8 cellular contexts compared by ENCODE assay signal in the genomic region with DNA sequence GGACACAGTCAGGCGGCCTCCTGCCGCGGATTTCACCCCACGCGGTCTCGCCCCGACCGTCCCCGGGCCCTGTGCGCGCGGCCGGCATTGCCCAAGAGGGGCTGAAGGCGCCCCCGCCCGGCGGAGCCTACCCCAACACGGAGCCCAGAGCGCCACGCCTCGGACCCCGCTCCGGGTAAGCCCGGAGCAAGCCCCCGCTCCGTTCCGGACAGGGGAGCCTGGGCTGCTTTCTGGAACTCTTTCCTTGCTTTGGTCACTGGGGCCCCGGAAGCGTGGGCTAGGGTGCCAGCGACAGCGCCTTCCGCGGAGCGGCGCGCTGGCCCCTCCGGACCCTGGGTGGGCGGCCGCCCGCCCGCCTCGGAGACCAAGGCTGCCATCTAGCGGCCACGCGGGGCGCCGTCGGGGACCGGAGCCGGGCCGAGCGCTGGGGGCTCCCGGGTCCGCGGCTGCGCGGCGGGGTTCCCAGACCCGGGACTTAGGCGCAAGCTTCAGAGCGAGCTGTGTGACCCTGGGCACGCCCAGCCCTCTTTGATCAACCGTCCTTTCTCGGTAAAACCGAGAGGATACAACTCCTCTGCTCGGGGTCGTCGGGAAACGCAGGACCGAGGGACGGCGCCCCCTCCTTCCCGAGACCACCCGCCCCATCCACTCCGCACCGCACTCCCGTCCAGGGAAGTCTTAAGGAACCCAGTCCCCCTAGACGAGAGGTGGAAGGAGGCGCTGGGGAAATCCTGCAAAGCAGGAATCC. TPM values are rescaled to one million over a fixed set of nuclear protein-coding genes. Genes with fewer than 3 reads are reported as not detected.
DNase-seq lines count a peak whose midpoint lies in the region; ATAC-seq, FAIRE-seq and TF ChIP-seq lines count a peak whose summit lies in the region.

No MANE protein-coding gene starts in this region.

- FAIRE-seq in HTR-8/SVneo (lab: Jason Lieb, UNC): no peak

- H3K27me3 Mint-ChIP-seq in activated CD8-positive, alpha-beta T cell treated with anti-CD3 and anti-CD28 coated beads for 36 hours: peaks cover 72% of the 10 kb centered on the region
- H3K27me3 Mint-ChIP-seq in neural progenitor cell (ENCODE audit: insufficient read depth, low read depth): peaks cover 14% of the 10 kb centered on the region
- H3K27me3 Mint-ChIP-seq in type B pancreatic cell: peaks cover 83% of the 10 kb centered on the region

- no peaks in the 10 kb centered on the region for H3K36me3 Mint-ChIP-seq in activated CD8-positive, alpha-beta T cell treated with anti-CD3 and anti-CD28 coated beads for 36 hours (ENCODE audit: low read depth)
- no peaks in the 10 kb centered on the region for H3K36me3 Mint-ChIP-seq in neural progenitor cell
- H3K36me3 Mint-ChIP-seq in type B pancreatic cell: no peaks in the 10 kb centered on the region

- peaks cover 7% of the 10 kb centered on the region for H3K4me1 Mint-ChIP-seq in activated CD8-positive, alpha-beta T cell treated with anti-CD3 and anti-CD28 coated beads for 36 hours (ENCODE audit: low read depth)
- H3K4me1 Mint-ChIP-seq in neural progenitor cell (peaks cover 26% of the 10 kb centered on the region), type B pancreatic cell (ENCODE audit: unreplicated experiment) (peaks cover 21% of the 10 kb centered on the region)

- H3K4me1 ChIP-seq in BE2C (no peaks in the 10 kb centered on the region), neural progenitor cell (peaks cover 28% of the 10 kb centered on the region)

- H3K9me3 ChIP-seq in BE2C: no peaks in the 10 kb centered on the region
- H3K9me3 ChIP-seq in neural progenitor cell (ENCODE audit: low read depth): no peaks in the 10 kb centered on the region

- H3K4me3 ChIP-seq in BE2C (ENCODE audit: low read depth, low read length) (peak overlapping the region; percentile 42), epithelial cell of proximal tubule (ENCODE audit: low read depth, low read length) (no peak overlapping the region), neural progenitor cell (peak overlapping the region; percentile 68)

- POLR2A ChIA-PET in activated CD8-positive, alpha-beta T cell treated with anti-CD3 and anti-CD28 coated beads for 36 hours (lab: Charles Lee): no interaction called here

- no peak overlapping the region for H3K27ac ChIP-seq in neural progenitor cell

- H3K9ac ChIP-seq in neural progenitor cell: no peak overlapping the region

- H3K27ac Mint-ChIP-seq in activated CD8-positive, alpha-beta T cell treated with anti-CD3 and anti-CD28 coated beads for 36 hours: no peak overlapping the region
- H3K27ac Mint-ChIP-seq in neural progenitor cell: no peak overlapping the region
- no peak overlapping the region for H3K27ac Mint-ChIP-seq in type B pancreatic cell

- ATAC-seq in activated CD8-positive, alpha-beta T cell treated with anti-CD3 and anti-CD28 coated beads for 36 hours: peak; percentile 74
- ATAC-seq in GM18861 (IDR thresholded peaks at IDR 0.05; ENCODE audit: unreplicated experiment): no peak

- TF ChIP-seq CTCF in BE2C (IDR thresholded peaks at IDR 0.05; ENCODE audit: low read depth, low read length): peak; percentile 44
- TF ChIP-seq CTCF in activated CD8-positive, alpha-beta T cell treated with anti-CD3 and anti-CD28 coated beads for 36 hours (IDR thresholded peaks at IDR 0.05): peak; percentile 98
- peak; percentile 63 for TF ChIP-seq CTCF in epithelial cell of proximal tubule (conservative IDR thresholded peaks at IDR 0.05; ENCODE audit: low read depth, low read length)
- TF ChIP-seq CTCF in neural progenitor cell (IDR thresholded peaks at IDR 0.05): peak; percentile 88
- TF ChIP-seq CTCF in type B pancreatic cell (conservative IDR thresholded peaks at IDR 0.05): peak; percentile 96

- peak overlapping the region; percentile 100 for H2AFZ ChIP-seq in neural progenitor cell (replicated peaks)

- H3K79me2 ChIP-seq in neural progenitor cell (ENCODE audit: low read depth): no peaks in the 10 kb centered on the region

- peak overlapping the region; percentile 86 for H3K4me2 ChIP-seq in neural progenitor cell

- peaks cover 8% of the 10 kb centered on the region; the same call in 1 of the 2 replicates for H3K27me3 ChIP-seq in BE2C
- H3K27me3 ChIP-seq in neural progenitor cell: peaks cover 73% of the 10 kb centered on the region

- no peak overlapping the region for H3K4me3 Mint-ChIP-seq in activated CD8-positive, alpha-beta T cell treated with anti-CD3 and anti-CD28 coated beads for 36 hours
- H3K4me3 Mint-ChIP-seq in neural progenitor cell: peak overlapping the region; percentile 79
- H3K4me3 Mint-ChIP-seq in type B pancreatic cell: peak overlapping the region; percentile 77

- CTCF ChIA-PET in activated CD8-positive, alpha-beta T cell treated with anti-CD3 and anti-CD28 coated beads for 36 hours (lab: Charles Lee): interaction anchor here (0.6 to 8.3 kb wide), 12 partner anchors 8 to 723 kb away, joined by 3 to 67 read pairs (median 4); no protein-coding TSS in a partner anchor

- no peaks in the 10 kb centered on the region for H4K20me1 ChIP-seq in neural progenitor cell (ENCODE audit: low read depth)

- DNase-seq in BE2C: peak; percentile 64
- peak; percentile 53 for DNase-seq in HTR-8/SVneo (ENCODE audit: insufficient read length, low spot score)
- peak; percentile 50 for DNase-seq in activated CD8-positive, alpha-beta T cell treated with anti-CD3 and anti-CD28 coated beads for 36 hours
- no peak for DNase-seq in epithelial cell of proximal tubule (ENCODE audit: low read depth)
- peak; percentile 91 for DNase-seq in neural progenitor cell (ENCODE audit: low spot score)
- DNase-seq in type B pancreatic cell (ENCODE audit: extremely low spot score, unreplicated experiment): peak; percentile 86
- no peak for DNase-seq in NK-92 (lab: John Stamatoyannopoulos, UW; ENCODE audit: unreplicated experiment)

- H3K9me3 Mint-ChIP-seq in activated CD8-positive, alpha-beta T cell treated with anti-CD3 and anti-CD28 coated beads for 36 hours: no peaks in the 10 kb centered on the region
- peaks cover 11% of the 10 kb centered on the region for H3K9me3 Mint-ChIP-seq in neural progenitor cell
- no peaks in the 10 kb centered on the region for H3K9me3 Mint-ChIP-seq in type B pancreatic cell

- intact Hi-C loops in activated CD8-positive, alpha-beta T cell treated with anti-CD3 and anti-CD28 coated beads for 36 hours (cut with micrococcal nuclease): no loop called here

- peaks cover 5% of the 10 kb centered on the region for H3F3A ChIP-seq in neural progenitor cell (ENCODE audit: low read depth)

- H3K36me3 ChIP-seq in BE2C (no peaks in the 10 kb centered on the region), neural progenitor cell (no peaks in the 10 kb centered on the region)

RNA-seq across cellular contexts. Expression of a gene that starts 41.4 kb away (rescaled TPM):
- 14.0 TPM for polyA plus RNA-seq in BE2C (2012; ENCODE audit: insufficient read depth, insufficient read length, low read depth)
- total RNA-seq in activated CD8-positive, alpha-beta T cell treated with anti-CD3 and anti-CD28 coated beads for 36 hours: 1 to 10 TPM; 8.2 to 9.1 TPM
- total RNA-seq in epithelial cell of proximal tubule: 3.3 and 4.3 TPM in 2 replicates
- total RNA-seq in neural progenitor cell (ENCODE audit: low replicate concordance): 6.5 and 11.4 TPM in 2 replicates
- 25.3 and 26.1 TPM in 2 replicates for total RNA-seq in type B pancreatic cell (ENCODE audit: low replicate concordance)

RNA-seq across cellular contexts. Expression of a gene that starts 55.0 kb away (rescaled TPM):
- polyA plus RNA-seq in BE2C (2012; ENCODE audit: insufficient read depth, insufficient read length, low read depth): 7.1 TPM
- 10 to 100 TPM; 45.6 to 46.4 TPM for total RNA-seq in activated CD8-positive, alpha-beta T cell treated with anti-CD3 and anti-CD28 coated beads for 36 hours
- 25.5 and 27.5 TPM in 2 replicates for total RNA-seq in epithelial cell of proximal tubule
- 32.7 and 36.5 TPM in 2 replicates for total RNA-seq in neural progenitor cell (ENCODE audit: low replicate concordance)
- 20.0 and 29.6 TPM in 2 replicates for total RNA-seq in type B pancreatic cell (ENCODE audit: low replicate concordance)

Comparison
In these comparisons a context has a peak if more than half of its experiments do, and no peak if none do; other contexts are left out.
1. DNase-seq: peak in BE2C (single experiment), HTR-8/SVneo (single experiment), activated CD8-positive, alpha-beta T cell treated with anti-CD3 and anti-CD28 coated beads for 36 hours (single experiment), neural progenitor cell (single experiment) and type B pancreatic cell (single experiment); none in epithelial cell of proximal tubule (single experiment) and NK-92 (single experiment).
2. CTCF ChIP-seq: peak in every context shown above with its lines; median percentile 98 in activated CD8-positive, alpha-beta T cell treated with anti-CD3 and anti-CD28 coated beads for 36 hours; 96 in type B pancreatic cell; 88 in neural progenitor cell; 63 in epithelial cell of proximal tubule; 44 in BE2C.